ENCODE assay signal across 25 cellular contexts in the genomic region with DNA sequence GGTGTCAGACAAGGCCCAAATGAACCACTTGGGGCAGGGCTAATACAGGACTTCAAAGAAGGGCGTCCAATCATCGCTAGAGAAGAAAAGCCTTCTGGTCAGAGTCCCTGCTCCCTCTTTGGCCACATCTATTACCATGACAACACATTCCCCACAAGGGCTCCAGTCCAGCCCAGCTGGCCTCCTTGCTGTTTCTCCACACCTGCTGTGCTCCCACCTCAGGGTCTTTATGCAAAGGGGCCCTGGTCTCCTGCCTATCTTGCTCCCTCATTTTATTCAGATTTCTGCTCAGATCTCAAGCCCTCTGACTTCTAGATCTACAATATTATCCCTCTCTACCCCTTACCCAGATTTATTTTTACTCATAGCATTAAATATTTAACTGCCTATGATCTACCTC. TPM values are rescaled to one million over a fixed set of nuclear protein-coding genes. Genes with fewer than 3 reads are reported as not detected.
"Had no signal": no experiment of that assay in that cellular context is flagged by ENCODE, and none has a peak within 500 bp of the region (broad histone marks: within the 10 kb centered on the region; RNA-seq: fewer than 3 reads in every experiment).

No MANE protein-coding gene starts in this region.

- H3K9me3 Mint-ChIP-seq: activated B cell treated with CpG ODN at 0.5 μM for 24 hours; activated CD4-positive, alpha-beta T cell treated with anti-CD3 and anti-CD28 coated beads, Interleukin-2, amount 10 ng/mL, durations not matched to agents 24 days and 14 days; activated naive CD8-positive, alpha-beta T cell treated with anti-CD3 and anti-CD28 coated beads, Interleukin-2, amount 50 U/mL, for 24 hours; activated T-cell treated with anti-CD3 and anti-CD28 coated beads, Interleukin-2, amount 50 U/mL, for 24 hours; activated T-helper 1 cell treated with anti-CD3 and anti-CD28 coated beads, Interleukin-12 subunit alpha, Interleukin-12 subunit beta, Interleukin-2, Interleukin-4 antibody, amounts not matched to agents 30 ng/mL and 10 ng/mL and 1 ng/mL, durations not matched to agents 14 hours and 24 hours and 36 hours; brain; central memory CD8-positive, alpha-beta T cell had no signal

- H3K36me3 Mint-ChIP-seq: activated CD8-positive, alpha-beta memory T cell treated with anti-CD3 and anti-CD28 coated beads, Interleukin-2, amount 10 ng/mL, durations not matched to agents 7 days and 5 days; activated naive CD4-positive, alpha-beta T cell treated with anti-CD3 and anti-CD28 coated beads, Interleukin-2, amount 50 U/mL, for 72 hours; brain had no signal

- DNase-seq: activated B cell treated with CpG ODN at 0.5 μM for 24 hours; activated CD4-positive, alpha-beta T cell treated with anti-CD3 and anti-CD28 coated beads for 1 hour; activated CD4-positive, alpha-beta T cell treated with anti-CD3 and anti-CD28 coated beads, Interleukin-2, amount 10 ng/mL, durations not matched to agents 24 days and 14 days; activated CD4-positive, alpha-beta T cell treated with anti-CD3 and anti-CD28 coated beads, Interleukin-2, amount 50 U/mL, for 48 hours; activated CD8-positive, alpha-beta memory T cell treated with anti-CD3 and anti-CD28 coated beads, Interleukin-2, amount 10 ng/mL, durations not matched to agents 7 days and 5 days; activated effector memory CD4-positive, alpha-beta T cell treated with Interleukin-2 at 50 U/mL for 16 hours; activated naive CD4-positive, alpha-beta T cell treated with Interleukin-2 at 50 U/mL for 16 hours; activated naive CD8-positive, alpha-beta T cell treated with anti-CD3 and anti-CD28 coated beads, Interleukin-2, amount 50 U/mL, for 24 hours; activated T-cell treated with anti-CD3 and anti-CD28 coated beads, Interleukin-2, amount 50 U/mL, for 24 hours; cortex of kidney; NCI-H1105; NCI-H1436; NCI-H187 treated with DMSO at 0.1 percent for 48 hours; NCI-H2081 treated with DMSO at 0.1 percent for 48 hours; NCI-H446 treated with DMSO at 0.1 percent for 48 hours; NCI-H524 treated with DMSO at 0.1 percent for 48 hours; PC-3; SHP77 treated with DMSO at 0.1 percent for 48 hours; T-helper 17 cell; T-helper 9 cell had no signal

- H3K4me3 Mint-ChIP-seq: activated B cell treated with CpG ODN at 0.5 μM for 24 hours; activated CD4-positive, alpha-beta T cell treated with anti-CD3 and anti-CD28 coated beads, Interleukin-2, amount 10 ng/mL, durations not matched to agents 24 days and 14 days; activated CD8-positive, alpha-beta memory T cell treated with anti-CD3 and anti-CD28 coated beads, Interleukin-2, amount 10 ng/mL, durations not matched to agents 7 days and 5 days; activated naive CD8-positive, alpha-beta T cell treated with anti-CD3 and anti-CD28 coated beads, Interleukin-2, amount 50 U/mL, for 24 hours; activated T-cell treated with anti-CD3 and anti-CD28 coated beads, Interleukin-2, amount 50 U/mL, for 24 hours; activated T-helper 1 cell treated with anti-CD3 and anti-CD28 coated beads, Interleukin-12 subunit alpha, Interleukin-12 subunit beta, Interleukin-2, Interleukin-4 antibody, amounts not matched to agents 30 ng/mL and 10 ng/mL and 1 ng/mL, durations not matched to agents 14 hours and 24 hours and 36 hours; central memory CD8-positive, alpha-beta T cell; T-helper 17 cell had no signal

- H3K27ac Mint-ChIP-seq: activated B cell treated with CpG ODN at 0.5 μM for 24 hours; activated CD4-positive, alpha-beta T cell treated with anti-CD3 and anti-CD28 coated beads, Interleukin-2, amount 10 ng/mL, durations not matched to agents 24 days and 14 days; activated CD8-positive, alpha-beta memory T cell treated with anti-CD3 and anti-CD28 coated beads, Interleukin-2, amount 10 ng/mL, durations not matched to agents 7 days and 5 days; activated naive CD4-positive, alpha-beta T cell treated with anti-CD3 and anti-CD28 coated beads, Interleukin-2, amount 50 U/mL, for 72 hours; activated naive CD8-positive, alpha-beta T cell treated with anti-CD3 and anti-CD28 coated beads, Interleukin-2, amount 50 U/mL, for 24 hours; activated T-cell treated with anti-CD3 and anti-CD28 coated beads, Interleukin-2, amount 50 U/mL, for 24 hours; activated T-helper 1 cell treated with anti-CD3 and anti-CD28 coated beads, Interleukin-12 subunit alpha, Interleukin-12 subunit beta, Interleukin-2, Interleukin-4 antibody, amounts not matched to agents 30 ng/mL and 10 ng/mL and 1 ng/mL, durations not matched to agents 14 hours and 24 hours and 36 hours; T-helper 17 cell had no signal

- H3K27me3 Mint-ChIP-seq: activated B cell treated with CpG ODN at 0.5 μM for 24 hours; activated CD4-positive, alpha-beta T cell treated with anti-CD3 and anti-CD28 coated beads, Interleukin-2, amount 10 ng/mL, durations not matched to agents 24 days and 14 days; activated CD8-positive, alpha-beta memory T cell treated with anti-CD3 and anti-CD28 coated beads, Interleukin-2, amount 10 ng/mL, durations not matched to agents 7 days and 5 days; activated naive CD8-positive, alpha-beta T cell treated with anti-CD3 and anti-CD28 coated beads, Interleukin-2, amount 50 U/mL, for 24 hours; activated T-cell treated with anti-CD3 and anti-CD28 coated beads, Interleukin-2, amount 50 U/mL, for 24 hours; central memory CD8-positive, alpha-beta T cell; T-helper 17 cell had no signal

- H3K4me1 Mint-ChIP-seq: activated B cell treated with CpG ODN at 0.5 μM for 24 hours; activated CD4-positive, alpha-beta T cell treated with anti-CD3 and anti-CD28 coated beads, Interleukin-2, amount 10 ng/mL, durations not matched to agents 24 days and 14 days; activated CD8-positive, alpha-beta memory T cell treated with anti-CD3 and anti-CD28 coated beads, Interleukin-2, amount 10 ng/mL, durations not matched to agents 7 days and 5 days; activated naive CD8-positive, alpha-beta T cell treated with anti-CD3 and anti-CD28 coated beads, Interleukin-2, amount 50 U/mL, for 24 hours; central memory CD8-positive, alpha-beta T cell; T-helper 17 cell had no signal

RNA-seq across cellular contexts. Expression of a gene that starts 58.0 kb away (rescaled TPM):
- total RNA-seq: activated B cell treated with CpG ODN at 0.5 μM for 24 hours; activated CD4-positive, alpha-beta T cell treated with anti-CD3 and anti-CD28 coated beads, Interleukin-2, amount 10 ng/mL, durations not matched to agents 24 days and 14 days; activated CD8-positive, alpha-beta memory T cell treated with anti-CD3 and anti-CD28 coated beads, Interleukin-2, amount 10 ng/mL, durations not matched to agents 7 days and 5 days; activated naive CD4-positive, alpha-beta T cell treated with anti-CD3 and anti-CD28 coated beads, Interleukin-2, amount 50 U/mL, for 72 hours; activated T-helper 1 cell treated with anti-CD3 and anti-CD28 coated beads, Interleukin-12 subunit alpha, Interleukin-12 subunit beta, Interleukin-2, Interleukin-4 antibody, amounts not matched to agents 30 ng/mL and 10 ng/mL and 1 ng/mL, durations not matched to agents 14 hours and 24 hours and 36 hours; MCF 10A; T-helper 17 cell had no signal
